In the genomic region with DNA sequence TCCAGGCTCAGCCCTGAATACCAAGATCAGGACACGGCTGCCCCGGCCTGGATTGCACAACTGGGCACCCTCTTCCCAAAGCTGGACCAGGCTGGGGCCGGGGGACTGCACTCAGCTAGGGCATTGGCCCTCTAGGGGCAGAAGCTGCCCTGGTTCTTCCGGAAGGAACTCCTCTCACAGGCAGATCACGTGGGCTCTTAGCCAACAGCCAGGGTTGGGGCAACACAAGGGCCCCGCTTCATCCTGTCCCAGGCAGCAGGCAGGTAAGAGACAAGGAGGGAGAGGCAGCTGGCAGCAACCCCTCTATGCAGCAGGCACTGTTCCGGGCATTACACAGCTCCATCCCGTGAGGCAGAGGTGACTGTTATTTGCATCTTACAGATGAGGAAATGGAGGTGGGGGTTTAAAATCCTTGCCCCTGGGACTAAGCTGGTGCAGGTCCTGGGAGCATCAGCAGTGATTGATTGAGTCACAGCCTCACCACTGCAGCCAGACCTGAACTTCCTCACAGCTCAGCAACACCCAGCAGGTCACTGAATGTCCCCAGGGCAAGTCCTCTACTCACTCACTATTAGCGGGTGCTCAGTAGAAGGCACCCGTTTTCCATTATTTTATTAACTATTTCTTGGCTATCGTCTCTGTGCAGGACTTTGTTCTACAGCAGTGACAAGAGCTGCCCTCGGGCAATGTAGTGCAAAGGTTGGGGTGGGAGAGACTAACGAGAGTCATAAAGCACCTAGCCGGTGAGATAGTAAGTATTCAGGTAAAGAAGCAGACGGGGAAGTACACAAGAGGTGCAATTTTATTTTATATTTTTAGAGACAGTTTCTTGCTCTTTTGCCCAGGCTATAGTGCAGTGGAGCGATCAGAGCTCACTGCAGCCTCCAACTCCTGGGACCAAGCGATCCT, we compare ENCODE assay signal across 15 cellular contexts. TPM values are rescaled to one million over a fixed set of nuclear protein-coding genes. Genes with fewer than 3 reads are reported as not detected.
A peak's percentile ranks its signal among the peaks of the same experiment; 100 is the strongest.
DNase-seq lines count a peak whose midpoint lies in the region; ATAC-seq, FAIRE-seq and TF ChIP-seq lines count a peak whose summit lies in the region.
"Not testable (repeated sequence)": the region's sequence is repeated elsewhere in the genome, so short reads cannot be mapped to it uniquely, and the experiment has no call there.
"Had no signal": no experiment of that assay in that cellular context is flagged by ENCODE, and none has a peak within 500 bp of the region (broad histone marks: within the 10 kb centered on the region; RNA-seq: fewer than 3 reads in every experiment).

No MANE protein-coding gene starts in this region.

- in situ Hi-C loops in K562 (cut with MboI): loop anchor here (25.0 kb wide), 4 partner anchors 113 to 1613 kb away; a partner anchor contains a TSS

- not testable (repeated sequence) for H2AFZ ChIP-seq in K562 (ENCODE audit: low read depth, low read length)

- not testable (repeated sequence) for H3K27me3 ChIP-seq in CD4-positive, CD25-positive, alpha-beta regulatory T cell (ENCODE audit: control insufficient read depth, insufficient read depth, low read length); K562 (ENCODE audit: control insufficient read depth in 2 of 2, insufficient read depth in 2 of 2, low read length in 2 of 2)

- WGBS in K562 (ENCODE audit: insufficient coverage, low coverage, missing lambda C conversion rate): no CpG with 5 or more reads among the region's 17 CpGs

- not testable (repeated sequence) for H3K36me3 ChIP-seq in CD4-positive, CD25-positive, alpha-beta regulatory T cell (ENCODE audit: control insufficient read depth, insufficient read depth, low read length); K562 (ENCODE audit: control insufficient read depth, insufficient read depth, low read length)

- not testable (repeated sequence) for H3K27ac ChIP-seq in CD4-positive, CD25-positive, alpha-beta regulatory T cell (ENCODE audit: insufficient read depth, low read length, poor library complexity, severe bottlenecking); K562 (ENCODE audit: extremely low read depth, low read depth, low read length)

- ATAC-seq in CD4-positive, CD25-positive, alpha-beta regulatory T cell (ENCODE audit: low read depth in 2 of 2): peak; percentile 96 to 97
- ATAC-seq in GM18909 (IDR thresholded peaks at IDR 0.05; ENCODE audit: poor library complexity, unreplicated experiment) (peak; percentile 74), GM21825 (IDR thresholded peaks at IDR 0.05; ENCODE audit: unreplicated experiment) (peak; percentile 59), HG03439 (IDR thresholded peaks at IDR 0.05; ENCODE audit: unreplicated experiment) (peak; percentile 46), activated B cell treated with CpG ODN at 0.5 μM for 24 hours (ENCODE audit: low read depth) (peak; percentile 85), K562 (peak; percentile 17; the same call in 1 of the 3 replicates), left colon (peak; percentile 63)
- ATAC-seq in natural killer cell treated with Interleukin-12 subunit alpha and Interleukin-12 subunit beta and Interleukin-15 and Interleukin-18, amount 100 ng/mL, for 72 hours: peak; percentile 67 to 90

- not testable (repeated sequence) for TF ChIP-seq EP300 in K562 (IDR thresholded peaks at IDR 0.05; ENCODE audit: low read length)

- TF ChIP-seq RAD21 in K562 (CRISPR knock-in tag; conservative IDR thresholded peaks at IDR 0.05 in 1 of 2, IDR thresholded peaks at IDR 0.05 in 1 of 2): not testable (repeated sequence)

- TF ChIP-seq POLR2A in K562 (conservative IDR thresholded peaks at IDR 0.05): not testable (repeated sequence)

- H3K4me1 ChIP-seq in CD4-positive, CD25-positive, alpha-beta regulatory T cell (ENCODE audit: control insufficient read depth, insufficient read depth, low read length, poor library complexity, severe bottlenecking): not testable (repeated sequence)
- H3K4me1 ChIP-seq in K562 (replicated peaks in 1 of 2; ENCODE audit: control insufficient read depth in 2 of 2, insufficient read depth in 2 of 2, low read length in 2 of 2): peaks cover 11 to 22% of the 10 kb centered on the region in 2 experiments

- FAIRE-seq in K562 (lab: Jason Lieb, UNC): not testable (repeated sequence)

- not testable (repeated sequence) for H3K9me3 Mint-ChIP-seq in CD4-positive, CD25-positive, alpha-beta regulatory T cell; activated B cell treated with CpG ODN at 0.5 μM for 24 hours; natural killer cell treated with Interleukin-12 subunit alpha and Interleukin-12 subunit beta and Interleukin-15 and Interleukin-18, amount 100 ng/mL, for 72 hours

- H3K36me3 Mint-ChIP-seq in CD4-positive, CD25-positive, alpha-beta regulatory T cell; activated B cell treated with CpG ODN at 0.5 μM for 24 hours (ENCODE audit: low read depth); natural killer cell treated with Interleukin-12 subunit alpha and Interleukin-12 subunit beta and Interleukin-15 and Interleukin-18, amount 100 ng/mL, for 72 hours: not testable (repeated sequence)

- not testable (repeated sequence) for H3K4me3 ChIP-seq in CD4-positive, CD25-positive, alpha-beta regulatory T cell (ENCODE audit: low read depth, low read length); K562

- not testable (repeated sequence) for H3K9me3 ChIP-seq in CD4-positive, CD25-positive, alpha-beta regulatory T cell (ENCODE audit: control insufficient read depth in 2 of 2, low read length in 2 of 2); K562 (replicated peaks; ENCODE audit: control insufficient read depth, insufficient read depth, low read depth, low read length)

- CTCF ChIA-PET in activated B cell treated with CpG ODN at 0.5 μM for 24 hours (lab: Charles Lee); K562 (lab: Yijun Ruan, JAX; ENCODE audit: low intra/inter-chr PET ratio): not testable (repeated sequence)

- not testable (repeated sequence) for H3K27me3 Mint-ChIP-seq in CD4-positive, CD25-positive, alpha-beta regulatory T cell; activated B cell treated with CpG ODN at 0.5 μM for 24 hours; natural killer cell treated with Interleukin-12 subunit alpha and Interleukin-12 subunit beta and Interleukin-15 and Interleukin-18, amount 100 ng/mL, for 72 hours

- not testable (repeated sequence) for H3K9me1 ChIP-seq in K562 (ENCODE audit: control insufficient read depth, insufficient read depth, low read length)

- not testable (repeated sequence) for TF ChIP-seq CTCF in activated B cell treated with CpG ODN at 0.5 μM for 24 hours (IDR thresholded peaks at IDR 0.05); K562 (IDR thresholded peaks at IDR 0.05 in 2 of 3, conservative IDR thresholded peaks at IDR 0.05 in 1 of 3; ENCODE audit: insufficient read depth in 2 of 3, low read depth in 1 of 3, low read length in 3 of 3)

- not testable (repeated sequence) for H3K4me2 ChIP-seq in K562 (ENCODE audit: insufficient read depth, low read length)

- not testable (repeated sequence) for DNase-seq in CD4-positive, CD25-positive, alpha-beta regulatory T cell; activated B cell treated with CpG ODN at 0.5 μM for 24 hours; K562 (ENCODE audit: extremely low read depth in 1 of 4, low spot score in 3 of 4); left colon; natural killer cell treated with Interleukin-12 subunit alpha and Interleukin-12 subunit beta and Interleukin-15 and Interleukin-18, amount 100 ng/mL, for 72 hours (ENCODE audit: low spot score)

- H3K4me3 Mint-ChIP-seq in CD4-positive, CD25-positive, alpha-beta regulatory T cell; activated B cell treated with CpG ODN at 0.5 μM for 24 hours; natural killer cell treated with Interleukin-12 subunit alpha and Interleukin-12 subunit beta and Interleukin-15 and Interleukin-18, amount 100 ng/mL, for 72 hours: not testable (repeated sequence)

- not testable (repeated sequence) for H3K79me2 ChIP-seq in K562 (ENCODE audit: control insufficient read depth, insufficient read depth, low read length)

- H3K9ac ChIP-seq in K562 (ENCODE audit: insufficient read depth in 1 of 2, low read depth in 2 of 2, low read length in 2 of 2): not testable (repeated sequence)

- H3K27ac Mint-ChIP-seq in CD4-positive, CD25-positive, alpha-beta regulatory T cell; activated B cell treated with CpG ODN at 0.5 μM for 24 hours; natural killer cell treated with Interleukin-12 subunit alpha and Interleukin-12 subunit beta and Interleukin-15 and Interleukin-18, amount 100 ng/mL, for 72 hours: not testable (repeated sequence)

- not testable (repeated sequence) for H3K4me1 Mint-ChIP-seq in CD4-positive, CD25-positive, alpha-beta regulatory T cell; activated B cell treated with CpG ODN at 0.5 μM for 24 hours; natural killer cell treated with Interleukin-12 subunit alpha and Interleukin-12 subunit beta and Interleukin-15 and Interleukin-18, amount 100 ng/mL, for 72 hours (ENCODE audit: low read depth in 2 of 2)

- POLR2A ChIA-PET in activated B cell treated with CpG ODN at 0.5 μM for 24 hours (lab: Charles Lee); K562 (lab: Yijun Ruan, JAX): not testable (repeated sequence)

- intact Hi-C loops in activated B cell treated with CpG ODN at 0.5 μM for 24 hours (cut with micrococcal nuclease); K562 (cut with micrococcal nuclease); left colon (cut with DNase I, micrococcal nuclease): not testable (repeated sequence)

- BruUV-seq in K562 (replicated peaks; lab: Mats Ljungman, UMichigan): not testable (repeated sequence)

- H4K20me1 ChIP-seq in K562 (replicated peaks; ENCODE audit: control insufficient read depth, insufficient read depth, low read length): not testable (repeated sequence)

RNA-seq across cellular contexts. Expression of a gene that starts 2.8 kb away (rescaled TPM):
- 0.39 TPM for total RNA-seq in CD4-positive, CD25-positive, alpha-beta regulatory T cell
- polyA plus RNA-seq in CD4-positive, CD25-positive, alpha-beta regulatory T cell: not detected
- 0.24 TPM in 1 of 2 replicates, not detected in the other for total RNA-seq in activated B cell treated with CpG ODN at 0.5 μM for 24 hours
- 1.3 and 2.9 TPM in 2 replicates for total RNA-seq in K562 (2011; cell fraction: chromatin; rRNA removed; ENCODE audit: low replicate concordance)
- 2.6 and 3.0 TPM in 2 replicates for total RNA-seq in K562 (2011; cell fraction: nucleolus; rRNA removed)
- 1.5 and 2.9 TPM in 2 replicates for total RNA-seq in K562 (2011; cell fraction: nucleoplasm; rRNA removed)
- total RNA-seq in K562 (2014; rRNA removed): 1.8 and 3.2 TPM in 2 replicates
- 0.64 and 0.73 TPM in 2 replicates for total RNA-seq in K562 (2014; rRNA removed; fragmentation: Illumina TruSeq; extraction: Trizol)
- 1.6 and 1.9 TPM in 2 replicates for total RNA-seq in K562 (2015; rRNA removed; fragmentation: Illumina TruSeq; extraction: Trizol)
- 1.1 and 1.2 TPM in 2 replicates for total RNA-seq in K562 (2021)
- 0.39 and 0.92 TPM in 2 replicates for polyA plus RNA-seq in K562 (2011; rRNA removed)
- 0.27 and 1.2 TPM in 2 replicates for polyA plus RNA-seq in K562 (2011; cell fraction: cytosol; rRNA removed)
- polyA plus RNA-seq in K562 (2011; cell fraction: nucleus; rRNA removed): 1.2 and 3.8 TPM in 2 replicates
- polyA plus RNA-seq in K562 (2012): 2.4 and 5.4 TPM in 2 replicates
- 1.3 and 2.1 TPM in 2 replicates for polyA plus RNA-seq in K562 (2014; fragmentation: Illumina TruSeq; extraction: Trizol)
- polyA plus RNA-seq in K562 (2014; fragmentation: Nextera tagmentation; extraction: Ambion mirVana): 1 to 10 TPM; 2.4 to 2.9 TPM
- polyA plus RNA-seq in K562 (2014; rRNA removed): 1.5 and 1.7 TPM in 2 replicates
- polyA minus RNA-seq in K562 (2011; rRNA and poly(A)+ RNA removed): 0.46 TPM in 1 of 2 replicates, not detected in the other
- polyA minus RNA-seq in K562 (2011; cell fraction: cytosol; rRNA and poly(A)+ RNA removed): not detected in 2 replicates
- 0.22 and 0.67 TPM in 2 replicates for polyA minus RNA-seq in K562 (2011; cell fraction: nucleus; rRNA and poly(A)+ RNA removed)
- total RNA-seq in left colon: 10 to 100 TPM; 26.9 to 30.6 TPM
- total RNA-seq in natural killer cell treated with Interleukin-12 subunit alpha and Interleukin-12 subunit beta and Interleukin-15 and Interleukin-18, amount 100 ng/mL, for 72 hours: under 1 TPM in 1 of 2 donors, not detected in 1; 0.61 TPM
- total RNA-seq: astrocyte, dermis blood vessel endothelial cell, occipital lobe, RPMI7951 had no signal

RNA-seq across cellular contexts. Expression of a gene that starts 10.2 kb away (rescaled TPM):
- 8.6 TPM for total RNA-seq in CD4-positive, CD25-positive, alpha-beta regulatory T cell
- polyA plus RNA-seq in CD4-positive, CD25-positive, alpha-beta regulatory T cell: 10 to 100 TPM in 2 of 4 donors, 1 to 10 TPM in 2; 6.4 to 19.2 (median 10.2) TPM
- total RNA-seq in activated B cell treated with CpG ODN at 0.5 μM for 24 hours (2.1 and 3.3 TPM in 2 replicates), K562 (2014; rRNA removed) (21.2 and 30.2 TPM in 2 replicates), K562 (2014; rRNA removed; fragmentation: Illumina TruSeq; extraction: Trizol) (9.6 and 11.6 TPM in 2 replicates), K562 (2015; rRNA removed; fragmentation: Illumina TruSeq; extraction: Trizol) (21.3 and 22.4 TPM in 2 replicates), K562 (2021) (15.3 and 15.6 TPM in 2 replicates), left colon (100 to 1,000 TPM; 115 to 135 TPM)
- 2.1 and 6.2 TPM in 2 replicates for total RNA-seq in K562 (2011; cell fraction: chromatin; rRNA removed; ENCODE audit: low replicate concordance)
- total RNA-seq in K562 (2011; cell fraction: nucleolus; rRNA removed): 3.9 and 4.2 TPM in 2 replicates
- 3.4 and 4.7 TPM in 2 replicates for total RNA-seq in K562 (2011; cell fraction: nucleoplasm; rRNA removed)
- polyA plus RNA-seq in K562 (2011; rRNA removed) (2.9 and 3.4 TPM in 2 replicates), K562 (2014; fragmentation: Illumina TruSeq; extraction: Trizol) (30.1 and 33.7 TPM in 2 replicates), K562 (2014; fragmentation: Nextera tagmentation; extraction: Ambion mirVana) (10 to 100 TPM; 16.6 to 22.9 TPM), K562 (2014; rRNA removed) (15.6 and 15.8 TPM in 2 replicates)
- polyA plus RNA-seq in K562 (2011; cell fraction: cytosol; rRNA removed): 2.2 and 6.1 TPM in 2 replicates
- polyA plus RNA-seq in K562 (2011; cell fraction: nucleus; rRNA removed): 1.7 and 5.0 TPM in 2 replicates
- 25.2 and 83.2 TPM in 2 replicates for polyA plus RNA-seq in K562 (2012)
- 0.67 and 0.99 TPM in 2 replicates for polyA minus RNA-seq in K562 (2011; rRNA and poly(A)+ RNA removed)
- 0.46 and 0.57 TPM in 2 replicates for polyA minus RNA-seq in K562 (2011; cell fraction: cytosol; rRNA and poly(A)+ RNA removed)
- 1.2 and 1.3 TPM in 2 replicates for polyA minus RNA-seq in K562 (2011; cell fraction: nucleus; rRNA and poly(A)+ RNA removed)
- total RNA-seq in natural killer cell treated with Interleukin-12 subunit alpha and Interleukin-12 subunit beta and Interleukin-15 and Interleukin-18, amount 100 ng/mL, for 72 hours: 1 to 10 TPM; 4.4 to 7.8 TPM
- total RNA-seq: RPMI7951 had no signal

RNA-seq across cellular contexts. Expression of a gene that starts 38.2 kb away (rescaled TPM):
- 1.1 TPM for total RNA-seq in CD4-positive, CD25-positive, alpha-beta regulatory T cell
- polyA plus RNA-seq in CD4-positive, CD25-positive, alpha-beta regulatory T cell: not detected
- total RNA-seq in activated B cell treated with CpG ODN at 0.5 μM for 24 hours: 0.11 TPM in 1 of 2 replicates, not detected in the other
- 0.28 and 2.5 TPM in 2 replicates for total RNA-seq in K562 (2011; cell fraction: chromatin; rRNA removed; ENCODE audit: low replicate concordance)
- 0.66 TPM in 1 of 2 replicates, not detected in the other for total RNA-seq in K562 (2011; cell fraction: nucleolus; rRNA removed)
- 0.61 and 0.88 TPM in 2 replicates for total RNA-seq in K562 (2011; cell fraction: nucleoplasm; rRNA removed)
- total RNA-seq in K562 (2014; rRNA removed): not detected in 2 replicates
- total RNA-seq in K562 (2014; rRNA removed; fragmentation: Illumina TruSeq; extraction: Trizol): not detected in 2 replicates
- not detected in 2 replicates for total RNA-seq in K562 (2015; rRNA removed; fragmentation: Illumina TruSeq; extraction: Trizol)
- total RNA-seq in K562 (2021): not detected in 2 replicates
- 0.54 TPM in 1 of 2 replicates, not detected in the other for polyA plus RNA-seq in K562 (2011; rRNA removed)
- not detected in 2 replicates for polyA plus RNA-seq in K562 (2011; cell fraction: cytosol; rRNA removed)
- polyA plus RNA-seq in K562 (2011; cell fraction: nucleus; rRNA removed): 0.70 and 3.3 TPM in 2 replicates
- 0.14 TPM in 1 of 2 replicates, not detected in the other for polyA plus RNA-seq in K562 (2012)
- polyA plus RNA-seq in K562 (2014; fragmentation: Illumina TruSeq; extraction: Trizol): not detected in 2 replicates
- not detected for polyA plus RNA-seq in K562 (2014; fragmentation: Nextera tagmentation; extraction: Ambion mirVana)
- 0.16 TPM in 1 of 2 replicates, not detected in the other for polyA plus RNA-seq in K562 (2014; rRNA removed)
- 0.78 TPM in 1 of 2 replicates, not detected in the other for polyA minus RNA-seq in K562 (2011; rRNA and poly(A)+ RNA removed)
- not detected in 2 replicates for polyA minus RNA-seq in K562 (2011; cell fraction: cytosol; rRNA and poly(A)+ RNA removed)
- not detected in 2 replicates for polyA minus RNA-seq in K562 (2011; cell fraction: nucleus; rRNA and poly(A)+ RNA removed)
- total RNA-seq in left colon: 1 to 10 TPM; 1.6 to 5.7 TPM
- total RNA-seq in natural killer cell treated with Interleukin-12 subunit alpha and Interleukin-12 subunit beta and Interleukin-15 and Interleukin-18, amount 100 ng/mL, for 72 hours: under 1 TPM in 1 of 2 donors, not detected in 1; 0.31 TPM
- total RNA-seq: A172, astrocyte, MCF 10A, occipital lobe, pulmonary artery endothelial cell, RPMI7951 had no signal

RNA-seq across cellular contexts. Expression of a gene that starts 45.9 kb away (rescaled TPM):
- 49.5 TPM for total RNA-seq in CD4-positive, CD25-positive, alpha-beta regulatory T cell
- 10 to 100 TPM; 43.4 to 97.5 (median 70.5) TPM for polyA plus RNA-seq in CD4-positive, CD25-positive, alpha-beta regulatory T cell
- total RNA-seq in activated B cell treated with CpG ODN at 0.5 μM for 24 hours (34.1 and 40.3 TPM in 2 replicates), K562 (2014; rRNA removed) (33.1 and 36.1 TPM in 2 replicates), K562 (2014; rRNA removed; fragmentation: Illumina TruSeq; extraction: Trizol) (16.3 and 21.2 TPM in 2 replicates), K562 (2015; rRNA removed; fragmentation: Illumina TruSeq; extraction: Trizol) (28.1 and 31.3 TPM in 2 replicates), K562 (2021) (34.2 and 41.1 TPM in 2 replicates), left colon (10 to 100 TPM; 21.7 to 26.4 TPM)
- total RNA-seq in K562 (2011; cell fraction: chromatin; rRNA removed; ENCODE audit: low replicate concordance): 10.8 and 22.1 TPM in 2 replicates
- 12.3 and 14.3 TPM in 2 replicates for total RNA-seq in K562 (2011; cell fraction: nucleolus; rRNA removed)
- 10.2 and 15.3 TPM in 2 replicates for total RNA-seq in K562 (2011; cell fraction: nucleoplasm; rRNA removed)
- polyA plus RNA-seq in K562 (2011; rRNA removed) (2.6 and 4.1 TPM in 2 replicates), K562 (2014; fragmentation: Illumina TruSeq; extraction: Trizol) (24.5 and 30.9 TPM in 2 replicates), K562 (2014; fragmentation: Nextera tagmentation; extraction: Ambion mirVana) (10 to 100 TPM in 1 of 2 experiments, 1 to 10 TPM in 1; 6.0 to 11.9 TPM), K562 (2014; rRNA removed) (14.4 and 16.5 TPM in 2 replicates)
- polyA plus RNA-seq in K562 (2011; cell fraction: cytosol; rRNA removed): 3.4 and 5.4 TPM in 2 replicates
- polyA plus RNA-seq in K562 (2011; cell fraction: nucleus; rRNA removed): 14.1 and 26.6 TPM in 2 replicates
- polyA plus RNA-seq in K562 (2012): 37.3 and 44.8 TPM in 2 replicates
- 3.0 TPM in 2 replicates for polyA minus RNA-seq in K562 (2011; rRNA and poly(A)+ RNA removed)
- 6.4 and 11.7 TPM in 2 replicates for polyA minus RNA-seq in K562 (2011; cell fraction: cytosol; rRNA and poly(A)+ RNA removed)
- polyA minus RNA-seq in K562 (2011; cell fraction: nucleus; rRNA and poly(A)+ RNA removed): 8.3 and 15.3 TPM in 2 replicates
- total RNA-seq in natural killer cell treated with Interleukin-12 subunit alpha and Interleukin-12 subunit beta and Interleukin-15 and Interleukin-18, amount 100 ng/mL, for 72 hours: 10 to 100 TPM; 24.0 to 35.8 TPM

Comparison
In these comparisons a context has a peak if more than half of its experiments do, and no peak if none do; other contexts are left out.
1. ATAC-seq: peak in every context shown above with its lines; median percentile 96 in CD4-positive, CD25-positive, alpha-beta regulatory T cell; 85 in activated B cell treated with CpG ODN at 0.5 μM for 24 hours; 78 in natural killer cell treated with Interleukin-12 subunit alpha and Interleukin-12 subunit beta and Interleukin-15 and Interleukin-18, amount 100 ng/mL, for 72 hours; 74 in GM18909; 63 in left colon; 59 in GM21825; 46 in HG03439; 17 in K562.
2. RNA of a gene that starts 2.8 kb away (total RNA-seq): 26.9 to 30.6 TPM in left colon; 0.64 to 3.2 TPM in K562, 0.61 TPM in natural killer cell treated with Interleukin-12 subunit alpha and Interleukin-12 subunit beta and Interleukin-15 and Interleukin-18, amount 100 ng/mL, for 72 hours, 0.39 TPM in CD4-positive, CD25-positive, alpha-beta regulatory T cell (single experiment) and 0.24 TPM in activated B cell treated with CpG ODN at 0.5 μM for 24 hours; every median in the first group is over 4 times any median in the second.